8 cellular contexts compared by ENCODE assay signal in genomic region chr1:112935474-112936289, GRCh38. TPM values are rescaled to one million over a fixed set of nuclear protein-coding genes. Genes with fewer than 3 reads are reported as not detected.
DNase-seq lines count a peak whose midpoint lies in the region; ATAC-seq and TF ChIP-seq lines count a peak whose summit lies in the region.
"Had no signal": no experiment of that assay in that cellular context is flagged by ENCODE, and none has a peak within 500 bp of the region (broad histone marks: within the 10 kb centered on the region; RNA-seq: fewer than 3 reads in every experiment).

No MANE protein-coding gene starts in this region.

- peaks cover 34% of the 10 kb centered on the region for H3K4me1 Mint-ChIP-seq in nephron
- peaks cover 11% of the 10 kb centered on the region for H3K4me1 Mint-ChIP-seq in CD8-positive, alpha-beta T cell (ENCODE audit: low read depth)

- DNase-seq in GM03348 (ENCODE audit: low spot score) (peak; percentile 53), NCI-H226 (peak; percentile 84), astrocyte of the cerebellum (ENCODE audit: low read depth) (peak; percentile 37), GM10248 (ENCODE audit: extremely low spot score) (no peak)
- no peak for DNase-seq in CD8-positive, alpha-beta T cell
- DNase-seq: stimulated activated naive CD4-positive, alpha-beta T cell had no signal

- no peaks in the 10 kb centered on the region for H3K9me3 Mint-ChIP-seq in nephron
- H3K9me3 Mint-ChIP-seq in CD8-positive, alpha-beta T cell = no peaks in the 10 kb centered on the region

- no peaks in the 10 kb centered on the region for H3K27me3 ChIP-seq in CD8-positive, alpha-beta T cell (ENCODE audit: insufficient read depth, low read length)

- no peaks in the 10 kb centered on the region for H3K27me3 Mint-ChIP-seq in nephron (ENCODE audit: low read depth)
- H3K27me3 Mint-ChIP-seq in CD8-positive, alpha-beta T cell (ENCODE audit: low read depth) = no peaks in the 10 kb centered on the region

- no peaks in the 10 kb centered on the region for H3K36me3 ChIP-seq in CD8-positive, alpha-beta T cell (ENCODE audit: insufficient read depth, low read length)

- CTCF ChIA-PET in CD8-positive, alpha-beta T cell (lab: Charles Lee) = no interaction called here
- CTCF ChIA-PET in GM10248 (lab: Yijun Ruan, JAX) = interaction anchor here (1.3 to 2.5 kb wide), 7 partner anchors 13 to 221 kb away, joined by 3 to 8 read pairs (median 5); partner anchors contain the start of genes LRIG2 and PPM1J

- in situ Hi-C loops in astrocyte of the cerebellum (cut with HindIII; ENCODE audit: low sequenced_read_pairs) = no loop called here

- H3K4me1 ChIP-seq in CD8-positive, alpha-beta T cell (ENCODE audit: insufficient read depth, low read length) = no peaks in the 10 kb centered on the region

- no peak overlapping the region for H3K4me3 Mint-ChIP-seq in nephron
- H3K4me3 Mint-ChIP-seq in CD8-positive, alpha-beta T cell = no peak overlapping the region

- peak overlapping the region in 2 of 3 experiments; percentile 1 to 3 for H3K27ac Mint-ChIP-seq in nephron
- no peak overlapping the region for H3K27ac Mint-ChIP-seq in CD8-positive, alpha-beta T cell

- H3K36me3 Mint-ChIP-seq in nephron (ENCODE audit: low read depth) = no peaks in the 10 kb centered on the region
- H3K36me3 Mint-ChIP-seq in CD8-positive, alpha-beta T cell = no peaks in the 10 kb centered on the region

- no peak overlapping the region for H3K4me3 ChIP-seq in astrocyte of the cerebellum (ENCODE audit: low read depth, low read length)
- no peak overlapping the region for H3K4me3 ChIP-seq in CD8-positive, alpha-beta T cell (ENCODE audit: low read depth, low read length)

- no peak for ATAC-seq in CD8-positive, alpha-beta T cell
- ATAC-seq in GM18870 (IDR thresholded peaks at IDR 0.05; ENCODE audit: unreplicated experiment) = no peak

- intact Hi-C loops in CD8-positive, alpha-beta T cell (cut with DNase I, micrococcal nuclease) = no loop called here

- no peak overlapping the region for H3K27ac ChIP-seq in CD8-positive, alpha-beta T cell (ENCODE audit: low read depth, low read length)

- TF ChIP-seq CTCF in astrocyte of the cerebellum (IDR thresholded peaks at IDR 0.05; ENCODE audit: low read depth, low read length, missing control alignments) (no peak), nephron (IDR thresholded peaks at IDR 0.05; ENCODE audit: unreplicated experiment in 3 of 3) (no peak), GM10248 (IDR thresholded peaks at IDR 0.05; ENCODE audit: control extremely low read depth, extremely low read depth, low read depth, missing control alignments) (no peak)
- TF ChIP-seq CTCF in CD8-positive, alpha-beta T cell (IDR thresholded peaks at IDR 0.05) = no peak

- H3K9me3 ChIP-seq in CD8-positive, alpha-beta T cell (ENCODE audit: low read length) = no peaks in the 10 kb centered on the region

- POLR2A ChIA-PET in CD8-positive, alpha-beta T cell (lab: Charles Lee) = no interaction called here
- POLR2A ChIA-PET in GM10248 (lab: Yijun Ruan, JAX) = interaction anchor here (1.9 kb wide), 1 partner anchor 20 kb away, joined by 9 read pairs; the partner anchor contains the start of gene SLC16A1

RNA-seq across cellular contexts. Expression of gene SLC16A1, which starts 20.3 kb away (rescaled TPM):
- total RNA-seq in CD8-positive, alpha-beta T cell = 10 to 100 TPM; 34.0 to 34.1 TPM

Comparison
In these comparisons a context has a peak if more than half of its experiments do, and no peak if none do; other contexts are left out.
1. DNase-seq: peak in GM03348 (single experiment), NCI-H226 (single experiment) and astrocyte of the cerebellum (single experiment); none in CD8-positive, alpha-beta T cell (0 of 7) and GM10248 (single experiment).